In the genomic region with DNA sequence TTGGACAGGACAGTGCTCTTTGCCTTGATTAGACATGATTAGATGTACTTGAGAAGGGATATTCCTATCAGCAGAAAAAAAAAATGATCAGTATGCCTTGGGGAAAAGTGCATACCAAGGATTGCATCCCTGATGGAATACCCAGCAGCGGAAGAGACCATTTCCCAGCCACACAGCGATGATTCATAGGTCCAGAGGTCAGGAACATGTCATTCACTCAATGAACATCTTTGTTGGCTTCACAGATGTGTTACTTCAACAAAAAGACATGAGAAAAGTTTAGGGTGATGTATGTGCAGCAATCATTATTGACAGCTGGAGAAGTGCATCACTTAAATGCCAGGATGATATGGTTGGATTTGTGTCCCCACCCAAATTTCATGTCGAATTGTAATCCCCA, we compare ENCODE assay signal across 15 cellular contexts.
DNase-seq lines count a peak whose midpoint lies in the region; ATAC-seq and TF ChIP-seq lines count a peak whose summit lies in the region.
"Had no signal": no experiment of that assay in that cellular context is flagged by ENCODE, and none has a peak within 500 bp of the region (broad histone marks: within the 10 kb centered on the region; RNA-seq: fewer than 3 reads in every experiment).

No MANE protein-coding gene starts in this region.

- H3K36me3 ChIP-seq in adipocyte (ENCODE audit: control insufficient read depth, insufficient read depth, low read length, severe bottlenecking): no peaks in the 10 kb centered on the region
- no peaks in the 10 kb centered on the region for H3K36me3 ChIP-seq in esophagus muscularis mucosa
- H3K36me3 ChIP-seq: vagina, WERI-Rb-1 had no signal

- intact Hi-C loops in esophagus muscularis mucosa (cut with DNase I): no loop called here

- no peak for ATAC-seq in GM21515 (IDR thresholded peaks at IDR 0.05; ENCODE audit: unreplicated experiment)
- ATAC-seq in HG02870 (IDR thresholded peaks at IDR 0.05; ENCODE audit: unreplicated experiment): no peak
- ATAC-seq: CD8-positive, alpha-beta T cell; right cardiac atrium had no signal

- H3K4me3 ChIP-seq in adipocyte (ENCODE audit: low read length): no peak overlapping the region
- H3K4me3 ChIP-seq in foreskin fibroblast (ENCODE audit: low read depth in 1 of 2, low read length in 2 of 2): no peak overlapping the region
- H3K4me3 ChIP-seq in esophagus muscularis mucosa: no peak overlapping the region
- H3K4me3 ChIP-seq: vagina had no signal

- H3K27me3 ChIP-seq in adipocyte (replicated peaks; ENCODE audit: control insufficient read depth, insufficient read depth, low read length) (peaks cover 33% of the 10 kb centered on the region), esophagus muscularis mucosa (no peaks in the 10 kb centered on the region)
- H3K27me3 ChIP-seq: vagina had no signal

- WGBS in esophagus muscularis mucosa: 57% methylated on average over 3 of the region's 3 CpGs

- no peak for TF ChIP-seq EP300 in esophagus muscularis mucosa (IDR thresholded peaks at IDR 0.05)

- TF ChIP-seq POLR2A in esophagus muscularis mucosa (IDR thresholded peaks at IDR 0.05; ENCODE audit: low read depth): no peak

- H3K9ac ChIP-seq in adipocyte (ENCODE audit: low read length): no peak overlapping the region

- DNase-seq in HT-29 (ENCODE audit: low spot score) (peak; percentile 28), adipocyte (ENCODE audit: low read depth) (peak; percentile 12), foreskin fibroblast (peak; percentile 53 to 74), esophagus muscularis mucosa (ENCODE audit: extremely low spot score) (no peak), NCI-H1436 (lab: John Stamatoyannopoulos, UW) (no peak)
- DNase-seq: activated naive CD4-positive, alpha-beta T cell; CD8-positive, alpha-beta T cell; cerebellar nuclear complex; MM.1S; right cardiac atrium; stimulated activated naive CD4-positive, alpha-beta T cell treated with Interleukin-2 at 50 U/mL for 16 hours; WERI-Rb-1 had no signal

- H3K9me3 ChIP-seq in adipocyte (ENCODE audit: control insufficient read depth, low read length) (no peaks in the 10 kb centered on the region), esophagus muscularis mucosa (no peaks in the 10 kb centered on the region)
- H3K9me3 ChIP-seq: vagina had no signal

- H3K27ac ChIP-seq in esophagus muscularis mucosa (replicated peaks in 1 of 4): no peak overlapping the region
- H3K27ac ChIP-seq: vagina, WERI-Rb-1 had no signal

- TF ChIP-seq CTCF in foreskin fibroblast (IDR thresholded peaks at IDR 0.05; ENCODE audit: low read depth, low read length): no peak
- TF ChIP-seq CTCF in esophagus muscularis mucosa (IDR thresholded peaks at IDR 0.05): no peak

- H3K4me1 ChIP-seq in adipocyte (ENCODE audit: control insufficient read depth, insufficient read depth, low read length): no peaks in the 10 kb centered on the region
- no peaks in the 10 kb centered on the region for H3K4me1 ChIP-seq in esophagus muscularis mucosa
- H3K4me1 ChIP-seq: vagina had no signal

Comparison
In these comparisons a context has a peak if more than half of its experiments do, and no peak if none do; other contexts are left out.
1. DNase-seq: peak in HT-29 (single experiment), adipocyte (single experiment) and foreskin fibroblast (2 of 2); none in esophagus muscularis mucosa (single experiment) and NCI-H1436 (single experiment).